ENCODE assay signal across 13 cellular contexts in the genomic region with DNA sequence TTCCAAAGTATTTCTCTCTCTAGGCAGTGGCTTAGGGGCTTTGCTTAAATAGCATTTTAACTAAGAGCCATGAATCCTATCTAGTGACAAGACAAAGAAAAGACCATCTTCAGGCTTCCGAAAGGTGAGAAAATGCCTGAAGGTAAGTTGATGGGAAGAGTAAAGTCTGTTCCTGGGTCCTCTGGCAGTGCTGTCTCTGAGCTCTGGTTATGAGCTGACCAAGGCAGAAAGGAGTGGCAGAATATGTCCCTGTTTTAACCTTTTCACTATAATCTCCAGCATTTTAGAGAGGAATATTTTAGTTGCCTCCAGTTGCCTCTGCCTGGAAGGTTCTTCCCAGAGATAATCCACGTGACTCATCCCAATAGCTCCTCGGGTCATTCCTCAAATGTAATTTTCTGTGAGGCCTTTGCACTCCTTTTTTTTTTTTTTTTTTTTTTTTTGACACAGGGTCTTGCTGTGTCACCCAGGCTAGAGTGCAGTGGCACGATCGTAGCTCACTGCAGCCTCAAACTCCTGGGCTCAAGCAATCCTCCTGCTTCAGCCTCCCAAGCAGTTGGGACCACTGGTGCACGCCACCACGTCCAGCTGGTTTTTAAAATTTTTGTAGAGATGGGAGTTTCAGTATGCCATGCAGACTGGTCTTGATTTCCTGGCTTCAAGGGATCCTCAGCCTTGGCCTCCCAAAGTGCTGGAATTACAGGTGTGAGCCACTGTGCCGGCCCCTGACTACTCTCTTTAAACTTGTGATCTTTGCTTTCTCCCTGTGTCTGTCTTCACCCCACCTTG. TPM values are rescaled to one million over a fixed set of nuclear protein-coding genes. Genes with fewer than 3 reads are reported as not detected.
A peak's percentile ranks its signal among the peaks of the same experiment; 100 is the strongest.
DNase-seq lines count a peak whose midpoint lies in the region; ATAC-seq, FAIRE-seq and TF ChIP-seq lines count a peak whose summit lies in the region.
"Had no signal": no experiment of that assay in that cellular context is flagged by ENCODE, and none has a peak within 500 bp of the region (broad histone marks: within the 10 kb centered on the region; RNA-seq: fewer than 3 reads in every experiment).

No MANE protein-coding gene starts in this region.

- FAIRE-seq in D721Med (lab: Jason Lieb, UNC) = no peak

- no peaks in the 10 kb centered on the region for H3K9me3 ChIP-seq in breast epithelium
- H3K9me3 ChIP-seq in fibroblast of lung (ENCODE audit: control insufficient read depth, insufficient read depth, low read depth, low read length) = no peaks in the 10 kb centered on the region

- CTCF ChIA-PET in MCF 10A (lab: Yijun Ruan, JAX) (no interaction called here), T-cell (lab: Charles Lee) (interaction anchor here in 1 of 2 donors (0.7 kb wide), 1 partner anchor 283 kb away, joined by 7 read pairs; no protein-coding TSS in a partner anchor)

- POLR2A ChIA-PET in MCF 10A (lab: Yijun Ruan, JAX) (no interaction called here), T-cell (lab: Charles Lee) (interaction anchor here in 1 of 2 donors (0.6 kb wide), 1 partner anchor 9 kb away, joined by 6 read pairs; no protein-coding TSS in a partner anchor)

- H3K4me1 Mint-ChIP-seq in MCF 10A (ENCODE audit: insufficient read depth, unreplicated experiment) (peaks cover 8% of the 10 kb centered on the region), T-cell (peaks cover 6 to 9% (median 7%) of the 10 kb centered on the region in 3 donors)
- no peaks in the 10 kb centered on the region for H3K4me1 Mint-ChIP-seq in stimulated activated memory B cell treated with anti-CD40 and anti-IgM and Interleukin-4, amounts not matched to agents 10 μg/mL and 1 μg/mL and 100 μg/mL, for 72 hours

- intact Hi-C loops in MCF 10A (cut with micrococcal nuclease) (no loop called here), breast epithelium (cut with DNase I; ENCODE audit: low total_unique reads) (no loop called here)

- no peaks in the 10 kb centered on the region for H3K27me3 Mint-ChIP-seq in MCF 10A (ENCODE audit: insufficient read depth, unreplicated experiment)
- no peaks in the 10 kb centered on the region for H3K27me3 Mint-ChIP-seq in T-cell
- H3K27me3 Mint-ChIP-seq in stimulated activated memory B cell treated with anti-CD40 and anti-IgM and Interleukin-4, amounts not matched to agents 10 μg/mL and 1 μg/mL and 100 μg/mL, for 72 hours = no peaks in the 10 kb centered on the region

- H3K27me3 ChIP-seq in breast epithelium (no peaks in the 10 kb centered on the region), fibroblast of lung (ENCODE audit: control insufficient read depth, insufficient read depth, low read length) (no peaks in the 10 kb centered on the region)
- H3K27me3 ChIP-seq: dorsolateral prefrontal cortex had no signal

- BruUV-seq in MCF 10A (replicated peaks; lab: Mats Ljungman, UMichigan) = no TSS peak

- H3K4me2 ChIP-seq in fibroblast of lung (ENCODE audit: extremely low read depth, insufficient read depth, low read length) = no peak overlapping the region

- DNase-seq in MCF 10A (ENCODE audit: unreplicated experiment) (no peak), breast epithelium (ENCODE audit: low spot score in 2 of 2) (no peak), T-cell (no peak), fibroblast of lung (ENCODE audit: low read depth in 2 of 2) (peak in 1 of 2 donors; percentile 10), D721Med (ENCODE audit: insufficient read length, low spot score) (no peak), hepatic stellate cell (ENCODE audit: low spot score) (no peak)
- DNase-seq: dorsolateral prefrontal cortex; NCI-H446 treated with DMSO at 0.1 percent for 48 hours; stimulated activated CD4-positive, alpha-beta T cell treated with anti-CD3 and anti-CD28 coated beads, Interleukin-4, amount 100 ng/mL, for 1 hour; stimulated activated naive CD8-positive, alpha-beta T cell treated with anti-CD3 and anti-CD28 coated beads, Interleukin-15, Interleukin-2, amounts not matched to agents 100 U/mL and 50 U/mL, for 24 hours had no signal

- H4K20me1 ChIP-seq in fibroblast of lung (ENCODE audit: control insufficient read depth, extremely low read depth, insufficient read depth, low read length) = no peaks in the 10 kb centered on the region

- H3K4me3 ChIP-seq in breast epithelium = no peak overlapping the region
- no peak overlapping the region for H3K4me3 ChIP-seq in fibroblast of lung (replicated peaks in 1 of 4; ENCODE audit: control extremely low read depth in 1 of 4, insufficient read depth in 1 of 4, low read depth in 3 of 4, low read length in 4 of 4)
- H3K4me3 ChIP-seq: dorsolateral prefrontal cortex had no signal

- H3K36me3 ChIP-seq in breast epithelium (no peaks in the 10 kb centered on the region), fibroblast of lung (ENCODE audit: control insufficient read depth, insufficient read depth, low read length) (no peaks in the 10 kb centered on the region)

- no peak overlapping the region for H2AFZ ChIP-seq in fibroblast of lung (ENCODE audit: low read length)

- H3K79me2 ChIP-seq in fibroblast of lung (ENCODE audit: control insufficient read depth, insufficient read depth, low read length) = no peaks in the 10 kb centered on the region

- no peak for TF ChIP-seq CTCF in MCF 10A (IDR thresholded peaks at IDR 0.05; ENCODE audit: unreplicated experiment)
- TF ChIP-seq CTCF in breast epithelium (IDR thresholded peaks at IDR 0.05) = no peak
- TF ChIP-seq CTCF in fibroblast of lung (conservative IDR thresholded peaks at IDR 0.05 in 1 of 2, IDR thresholded peaks at IDR 0.05 in 1 of 2; ENCODE audit: low read depth in 1 of 2, low read length in 2 of 2) = no peak
- no peak for TF ChIP-seq CTCF in D721Med (IDR thresholded peaks at IDR 0.05; ENCODE audit: insufficient read depth, missing control alignments)

- H3K27ac ChIP-seq in breast epithelium (no peak overlapping the region), fibroblast of lung (ENCODE audit: insufficient read depth, low read length) (peak overlapping the region; percentile 37)

- H3K4me1 ChIP-seq in breast epithelium = no peaks in the 10 kb centered on the region
- no peaks in the 10 kb centered on the region for H3K4me1 ChIP-seq in fibroblast of lung (ENCODE audit: control insufficient read depth, extremely low read depth, insufficient read depth, low read length)

- ATAC-seq in T-cell (replicated peaks in 1 of 4) (peak in 1 of 4 experiments; percentile 34), GM18870 (IDR thresholded peaks at IDR 0.05; ENCODE audit: unreplicated experiment) (no peak)
- no peak for ATAC-seq in stimulated activated memory B cell treated with anti-CD40 and anti-IgM and Interleukin-4, amounts not matched to agents 10 μg/mL and 1 μg/mL and 100 μg/mL, for 72 hours
- ATAC-seq: stimulated activated naive CD8-positive, alpha-beta T cell treated with anti-CD3 and anti-CD28 coated beads, Interleukin-15, Interleukin-2, amounts not matched to agents 100 U/mL and 50 U/mL, for 24 hours had no signal

- TF ChIP-seq POLR2A in breast epithelium (IDR thresholded peaks at IDR 0.05) = no peak

- H3K9ac ChIP-seq in fibroblast of lung (ENCODE audit: insufficient read depth, low read length) = no peak overlapping the region

- H3K4me3 Mint-ChIP-seq in MCF 10A (ENCODE audit: unreplicated experiment) (no peak overlapping the region), T-cell (no peak overlapping the region)
- H3K4me3 Mint-ChIP-seq in stimulated activated memory B cell treated with anti-CD40 and anti-IgM and Interleukin-4, amounts not matched to agents 10 μg/mL and 1 μg/mL and 100 μg/mL, for 72 hours = no peak overlapping the region

- H3K27ac Mint-ChIP-seq in MCF 10A (ENCODE audit: low read depth, unreplicated experiment) = peak overlapping the region; percentile 18
- peak overlapping the region; percentile 55 to 67 for H3K27ac Mint-ChIP-seq in T-cell
- H3K27ac Mint-ChIP-seq in stimulated activated memory B cell treated with anti-CD40 and anti-IgM and Interleukin-4, amounts not matched to agents 10 μg/mL and 1 μg/mL and 100 μg/mL, for 72 hours = peak overlapping the region; percentile 5

- H3K36me3 Mint-ChIP-seq in MCF 10A (ENCODE audit: insufficient read depth, unreplicated experiment) = peaks cover 1% of the 10 kb centered on the region
- peaks cover 14% of the 10 kb centered on the region for H3K36me3 Mint-ChIP-seq in T-cell
- H3K36me3 Mint-ChIP-seq in stimulated activated memory B cell treated with anti-CD40 and anti-IgM and Interleukin-4, amounts not matched to agents 10 μg/mL and 1 μg/mL and 100 μg/mL, for 72 hours = peaks cover 40% of the 10 kb centered on the region

- no peaks in the 10 kb centered on the region for H3K9me3 Mint-ChIP-seq in MCF 10A (ENCODE audit: unreplicated experiment)
- H3K9me3 Mint-ChIP-seq in T-cell = no peaks in the 10 kb centered on the region
- no peaks in the 10 kb centered on the region for H3K9me3 Mint-ChIP-seq in stimulated activated memory B cell treated with anti-CD40 and anti-IgM and Interleukin-4, amounts not matched to agents 10 μg/mL and 1 μg/mL and 100 μg/mL, for 72 hours

RNA-seq across cellular contexts. Expression of gene ARMH2, which starts 3.7 kb away (rescaled TPM):
- total RNA-seq in MCF 10A (2022) (not detected in 2 replicates), breast epithelium (not detected), T-cell (1 to 10 TPM; 2.2 to 4.6 (median 3.7) TPM), fibroblast of lung (not detected in 2 replicates)
- not detected in 2 replicates for polyA plus RNA-seq in fibroblast of lung
- not detected in 2 replicates for polyA plus RNA-seq in fibroblast of lung (2012)
- polyA minus RNA-seq in fibroblast of lung (ENCODE audit: low replicate concordance) = not detected in 2 replicates
- total RNA-seq: renal cortical epithelial cell had no signal

RNA-seq across cellular contexts. Expression of gene GMNN, which starts 27.7 kb away (rescaled TPM):
- total RNA-seq in MCF 10A (2022) (12.5 and 22.4 TPM in 2 replicates), breast epithelium (10 to 100 TPM in 2 of 3 donors, 1 to 10 TPM in 1; 8.5 to 42.1 (median 27.2) TPM), T-cell (10 to 100 TPM in 2 of 5 donors, 1 to 10 TPM in 3; 5.7 to 12.3 (median 6.1) TPM), fibroblast of lung (12.9 and 13.6 TPM in 2 replicates)
- polyA plus RNA-seq in fibroblast of lung = 18.9 and 35.5 TPM in 2 replicates
- 16.4 and 30.3 TPM in 2 replicates for polyA plus RNA-seq in fibroblast of lung (2012)
- 2.5 and 11.1 TPM in 2 replicates for polyA minus RNA-seq in fibroblast of lung (ENCODE audit: low replicate concordance)

Comparison
In these comparisons a context has a peak if more than half of its experiments do, and no peak if none do; other contexts are left out.
1. H3K27ac Mint-ChIP-seq: peak in every context shown above with its lines; median percentile 61 in T-cell; 18 in MCF 10A; 5 in stimulated activated memory B cell treated with anti-CD40 and anti-IgM and Interleukin-4, amounts not matched to agents 10 μg/mL and 1 μg/mL and 100 μg/mL, for 72 hours.